20 cellular contexts compared by ENCODE assay signal in the genomic region with DNA sequence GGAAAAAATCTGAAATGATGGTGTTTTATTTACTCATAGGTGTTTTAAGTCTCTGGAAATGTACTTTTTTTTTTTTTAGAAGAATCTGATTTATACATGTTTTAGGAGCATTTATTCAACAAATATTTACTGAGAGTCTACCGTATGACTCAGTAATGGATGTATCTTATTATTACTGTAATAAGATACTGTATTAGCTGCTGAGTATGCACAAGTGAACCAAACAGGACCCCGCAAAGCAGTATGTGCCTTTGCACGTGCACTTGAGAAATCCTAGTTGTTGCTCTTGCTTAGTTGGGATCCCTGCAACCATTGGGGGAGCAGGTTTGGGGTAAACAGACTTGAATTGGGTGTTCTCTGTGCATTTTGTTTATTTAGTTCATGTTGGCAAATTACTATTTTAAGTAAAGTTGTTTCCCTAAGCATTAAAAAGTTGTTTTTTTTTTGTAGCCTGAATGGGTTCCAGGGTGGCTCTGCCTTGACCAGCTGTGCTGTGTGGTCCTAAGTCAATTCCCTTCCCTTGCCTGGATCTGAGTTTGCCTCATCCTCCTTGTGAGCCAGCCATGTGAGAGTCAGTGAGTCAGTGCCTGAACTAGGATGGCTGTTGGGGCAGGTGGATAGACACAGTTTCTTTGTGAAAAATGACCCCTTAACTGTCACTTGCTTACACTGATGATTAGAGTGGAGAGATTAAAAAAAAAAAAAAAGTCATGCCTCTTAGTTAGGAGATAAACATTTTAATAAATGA. TPM values are rescaled to one million over a fixed set of nuclear protein-coding genes. Genes with fewer than 3 reads are reported as not detected.
DNase-seq lines count a peak whose midpoint lies in the region; ATAC-seq and TF ChIP-seq lines count a peak whose summit lies in the region.
"Had no signal": no experiment of that assay in that cellular context is flagged by ENCODE, and none has a peak within 500 bp of the region (broad histone marks: within the 10 kb centered on the region; RNA-seq: fewer than 3 reads in every experiment).

No MANE protein-coding gene starts in this region.

- peak overlapping the region in 3 of 4 donors; percentile 35 to 85 (median 80) for H3K27ac ChIP-seq in gastrocnemius medialis
- H3K27ac ChIP-seq: C4-2B, KMS-11, Peyer's patch had no signal

- CTCF ChIA-PET in activated naive CD4-positive, alpha-beta T cell treated with anti-CD3 and anti-CD28 coated beads for 36 hours (lab: Charles Lee), result interaction anchor here (0.6 kb wide), 1 partner anchor 25 kb away, joined by 6 read pairs; no protein-coding TSS in a partner anchor

- H3K4me3 ChIP-seq in astrocyte of the spinal cord (ENCODE audit: low read depth, low read length), result no peak overlapping the region
- no peak overlapping the region for H3K4me3 ChIP-seq in fibroblast of mammary gland (ENCODE audit: control insufficient read depth, low read depth, low read length)
- no peak overlapping the region for H3K4me3 ChIP-seq in gastrocnemius medialis
- H3K4me3 ChIP-seq: GM23338, MG63, Peyer's patch had no signal

- TF ChIP-seq CTCF in astrocyte of the spinal cord (IDR thresholded peaks at IDR 0.05; ENCODE audit: low read depth, low read length), result no peak
- no peak for TF ChIP-seq CTCF in fibroblast of mammary gland (conservative IDR thresholded peaks at IDR 0.05; ENCODE audit: control insufficient read depth, insufficient read depth, low read depth, low read length)
- TF ChIP-seq CTCF in gastrocnemius medialis (IDR thresholded peaks at IDR 0.05 in 4 of 5, conservative IDR thresholded peaks at IDR 0.05 in 1 of 5), result no peak

- H3K4me1 ChIP-seq in gastrocnemius medialis, result peaks cover 39 to 40% of the 10 kb centered on the region in 2 donors
- H3K4me1 ChIP-seq: Peyer's patch had no signal

- H3K4me1 Mint-ChIP-seq in activated naive CD4-positive, alpha-beta T cell treated with anti-CD3 and anti-CD28 coated beads for 36 hours (ENCODE audit: low read depth), result no peaks in the 10 kb centered on the region
- H3K4me1 Mint-ChIP-seq in activated T-helper 17 cell treated with anti-CD3 and anti-CD28 coated beads, Interleukin-2, amount 50 U/mL, for 72 hours, result no peaks in the 10 kb centered on the region
- H3K4me1 Mint-ChIP-seq: GM23338 had no signal

- peak; percentile 28 to 40 for ATAC-seq in gastrocnemius medialis
- no peak for ATAC-seq in activated T-helper 17 cell treated with anti-CD3 and anti-CD28 coated beads, Interleukin-2, amount 50 U/mL, for 72 hours (replicated peaks)
- ATAC-seq: GM23338, HepG2 had no signal

- DNase-seq in HT1080 (ENCODE audit: low read depth), result peak; percentile 13
- DNase-seq in astrocyte of the spinal cord (ENCODE audit: low read depth, low spot score), result peak; percentile 25
- peak; percentile 27 for DNase-seq in fibroblast of mammary gland (ENCODE audit: low read depth)
- no peak for DNase-seq in gastrocnemius medialis
- no peak for DNase-seq in activated naive CD4-positive, alpha-beta T cell treated with anti-CD3 and anti-CD28 coated beads for 36 hours
- no peak for DNase-seq in stimulated activated CD4-positive, alpha-beta T cell treated with anti-CD3 and anti-CD28 coated beads, Interleukin-1b, Interleukin-23, amount 100 ng/mL, for 48 hours
- DNase-seq: DMS 273 treated with DMSO at 0.1 percent for 48 hours, GF-D8, MG63, NCI-H1092, NCI-H2107, NCI-H2227 treated with DMSO at 0.1 percent for 48 hours, NCI-H524 treated with DMSO at 0.1 percent for 48 hours, Peyer's patch, SHP77 had no signal

- H3K4me3 Mint-ChIP-seq in activated naive CD4-positive, alpha-beta T cell treated with anti-CD3 and anti-CD28 coated beads for 36 hours, result no peak overlapping the region
- H3K4me3 Mint-ChIP-seq in activated T-helper 17 cell treated with anti-CD3 and anti-CD28 coated beads, Interleukin-2, amount 50 U/mL, for 72 hours, result no peak overlapping the region
- H3K4me3 Mint-ChIP-seq: GM23338 had no signal

- TF ChIP-seq POLR2A in gastrocnemius medialis (IDR thresholded peaks at IDR 0.05), result no peak

- intact Hi-C loops in gastrocnemius medialis (cut with DNase I; ENCODE audit: low total_unique reads), result no loop called here
- intact Hi-C loops in activated naive CD4-positive, alpha-beta T cell treated with anti-CD3 and anti-CD28 coated beads for 36 hours (cut with micrococcal nuclease), result loop anchor here (10.0 kb wide), 1 partner anchor 54 kb away; no protein-coding TSS in a partner anchor

- H3K27ac Mint-ChIP-seq in activated naive CD4-positive, alpha-beta T cell treated with anti-CD3 and anti-CD28 coated beads for 36 hours, result no peak overlapping the region
- H3K27ac Mint-ChIP-seq in activated T-helper 17 cell treated with anti-CD3 and anti-CD28 coated beads, Interleukin-2, amount 50 U/mL, for 72 hours, result no peak overlapping the region
- H3K27ac Mint-ChIP-seq: GM23338 had no signal

- H3K9me3 Mint-ChIP-seq in activated naive CD4-positive, alpha-beta T cell treated with anti-CD3 and anti-CD28 coated beads for 36 hours, result no peaks in the 10 kb centered on the region
- H3K9me3 Mint-ChIP-seq in activated T-helper 17 cell treated with anti-CD3 and anti-CD28 coated beads, Interleukin-2, amount 50 U/mL, for 72 hours, result no peaks in the 10 kb centered on the region
- H3K9me3 Mint-ChIP-seq: GM23338 had no signal

- no peaks in the 10 kb centered on the region for H3K9me3 ChIP-seq in gastrocnemius medialis
- H3K9me3 ChIP-seq: MG63, Peyer's patch had no signal

- no peaks in the 10 kb centered on the region for H3K27me3 ChIP-seq in gastrocnemius medialis
- H3K27me3 ChIP-seq: MG63, Peyer's patch had no signal

- H3K27me3 Mint-ChIP-seq in activated naive CD4-positive, alpha-beta T cell treated with anti-CD3 and anti-CD28 coated beads for 36 hours (ENCODE audit: low read depth), result no peaks in the 10 kb centered on the region
- H3K27me3 Mint-ChIP-seq in activated T-helper 17 cell treated with anti-CD3 and anti-CD28 coated beads, Interleukin-2, amount 50 U/mL, for 72 hours, result no peaks in the 10 kb centered on the region

- in situ Hi-C loops in astrocyte of the spinal cord (cut with HindIII; ENCODE audit: low sequenced_read_pairs), result no loop called here
- in situ Hi-C loops in gastrocnemius medialis (cut with MboI; ENCODE audit: low sequenced_read_pairs in 4 of 4), result no loop called here

- peaks cover 59% of the 10 kb centered on the region for H3K36me3 Mint-ChIP-seq in activated naive CD4-positive, alpha-beta T cell treated with anti-CD3 and anti-CD28 coated beads for 36 hours (ENCODE audit: low read depth)
- H3K36me3 Mint-ChIP-seq in activated T-helper 17 cell treated with anti-CD3 and anti-CD28 coated beads, Interleukin-2, amount 50 U/mL, for 72 hours (ENCODE audit: low read depth), result peaks cover 86% of the 10 kb centered on the region

- H3K36me3 ChIP-seq in gastrocnemius medialis, result peaks cover 2 to 42% of the 10 kb centered on the region in 2 donors

RNA-seq across cellular contexts. Expression of a gene that starts 27.7 kb away (rescaled TPM):
- 25.4 and 36.8 TPM in 2 replicates for total RNA-seq in HT1080 (2014; rRNA removed; shearing (Covaris generic))
- 15.5 and 17.8 TPM in 2 replicates for polyA plus RNA-seq in HT1080 (2015; cell fraction: cytosol; rRNA removed)
- 75.8 and 81.4 TPM in 2 replicates for polyA plus RNA-seq in HT1080 (2015; cell fraction: nucleus; rRNA removed)
- total RNA-seq in gastrocnemius medialis, result 10 to 100 TPM; 13.6 to 23.7 (median 18.4) TPM
- total RNA-seq in activated naive CD4-positive, alpha-beta T cell treated with anti-CD3 and anti-CD28 coated beads for 36 hours, result 10 to 100 TPM; 27.7 to 28.2 TPM
- total RNA-seq in activated T-helper 17 cell treated with anti-CD3 and anti-CD28 coated beads, Interleukin-2, amount 50 U/mL, for 72 hours, result 10 to 100 TPM; 28.8 to 41.1 TPM

Comparison
In these comparisons a context has a peak if more than half of its experiments do, and no peak if none do; other contexts are left out.
1. DNase-seq: peak in HT1080 (single experiment), astrocyte of the spinal cord (single experiment) and fibroblast of mammary gland (single experiment); none in gastrocnemius medialis (0 of 2), activated naive CD4-positive, alpha-beta T cell treated with anti-CD3 and anti-CD28 coated beads for 36 hours (single experiment) and stimulated activated CD4-positive, alpha-beta T cell treated with anti-CD3 and anti-CD28 coated beads, Interleukin-1b, Interleukin-23, amount 100 ng/mL, for 48 hours (single experiment).